Comparison of ENCODE assay signal across 23 cellular contexts in the genomic region with DNA sequence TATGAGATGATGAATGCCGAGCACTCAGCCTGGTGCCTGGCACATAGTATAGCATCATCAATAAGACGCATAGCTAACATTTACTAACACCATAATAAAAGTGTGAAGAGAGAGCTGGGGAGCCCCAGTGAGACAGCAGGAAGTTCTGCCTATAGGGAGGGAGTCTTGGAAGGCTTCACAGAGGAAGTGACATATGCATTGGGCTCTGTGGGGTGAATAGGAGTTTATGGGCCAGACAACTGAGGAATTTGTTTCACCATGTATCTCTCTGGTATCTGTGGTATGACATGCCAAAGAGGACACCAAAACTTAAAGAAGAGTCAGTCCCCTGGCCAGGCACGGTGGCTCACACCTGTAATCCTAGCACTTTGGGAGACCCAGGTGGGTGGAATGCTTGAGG.
A peak's percentile ranks its signal among the peaks of the same experiment; 100 is the strongest.
DNase-seq lines count a peak whose midpoint lies in the region; ATAC-seq, FAIRE-seq and TF ChIP-seq lines count a peak whose summit lies in the region.
"Had no signal": no experiment of that assay in that cellular context is flagged by ENCODE, and none has a peak within 500 bp of the region (broad histone marks: within the 10 kb centered on the region; RNA-seq: fewer than 3 reads in every experiment).

No MANE protein-coding gene starts in this region.

- TF ChIP-seq RAD21 in SK-N-SH (IDR thresholded peaks at IDR 0.05; ENCODE audit: low read length), result no peak
- TF ChIP-seq RAD21 in K562 (CRISPR knock-in tag; conservative IDR thresholded peaks at IDR 0.05 in 1 of 2, IDR thresholded peaks at IDR 0.05 in 1 of 2), result no peak

- H4K20me1 ChIP-seq in SK-N-SH (ENCODE audit: insufficient read depth), result peaks cover 3% of the 10 kb centered on the region; the same call in 1 of the 2 replicates
- 0 out of 2 replicates have a peak, but pooled peaks cover 7% of the 10 kb centered on the region for H4K20me1 ChIP-seq in K562 (replicated peaks; ENCODE audit: control insufficient read depth, insufficient read depth, low read length)
- H4K20me1 ChIP-seq in osteoblast (ENCODE audit: insufficient read depth, low read length), result peaks cover 19% of the 10 kb centered on the region

- POLR2A ChIA-PET in SK-N-SH (lab: Yijun Ruan, JAX), result no interaction called here
- POLR2A ChIA-PET in K562 (lab: Yijun Ruan, JAX), result interaction anchor here (0.5 kb wide), 1 partner anchor 9 kb away, joined by 3 read pairs; no protein-coding TSS in a partner anchor

- H3K9me2 ChIP-seq in SK-N-SH, result no peaks in the 10 kb centered on the region

- no peaks in the 10 kb centered on the region for H3K4me1 ChIP-seq in SK-N-SH (ENCODE audit: control insufficient read depth in 1 of 2, insufficient read depth in 2 of 2, low read depth in 1 of 2, low read length in 1 of 2)
- peaks cover 5 to 12% of the 10 kb centered on the region in 2 experiments; a peak in 1 of 5 replicates for H3K4me1 ChIP-seq in K562 (replicated peaks in 1 of 2; ENCODE audit: control insufficient read depth in 2 of 2, insufficient read depth in 2 of 2, low read length in 2 of 2)
- H3K4me1 ChIP-seq in osteoblast (ENCODE audit: insufficient read depth, low read length), result peaks cover 11% of the 10 kb centered on the region
- H3K4me1 ChIP-seq: A549 had no signal

- WGBS in SK-N-SH (ENCODE audit: low lambda C conversion rate), result 98% methylated on average over 3 of the region's 3 CpGs
- WGBS in K562 (ENCODE audit: insufficient coverage, low coverage, missing lambda C conversion rate), result 89% methylated on average over 3 of the region's 3 CpGs

- no peak overlapping the region for H2AFZ ChIP-seq in SK-N-SH (ENCODE audit: low read depth)
- H2AFZ ChIP-seq in K562 (ENCODE audit: low read depth, low read length), result no peak overlapping the region
- H2AFZ ChIP-seq in osteoblast (ENCODE audit: low read length), result no peak overlapping the region

- ATAC-seq in SK-N-SH treated with all-trans-retinoic acid at 6 μM for 48 hours (no peak), K562 (no peak), GM19452 (IDR thresholded peaks at IDR 0.05; ENCODE audit: unreplicated experiment) (no peak), HG02642 (IDR thresholded peaks at IDR 0.05; ENCODE audit: poor library complexity, unreplicated experiment) (no peak)
- ATAC-seq: A549; CD8-positive, alpha-beta T cell; GM12878 had no signal

- H3K27me3 ChIP-seq in SK-N-SH (ENCODE audit: insufficient read depth), result no peaks in the 10 kb centered on the region
- no peaks in the 10 kb centered on the region; a peak in 1 of 5 replicates for H3K27me3 ChIP-seq in K562 (ENCODE audit: control insufficient read depth in 2 of 2, insufficient read depth in 2 of 2, low read length in 2 of 2)
- H3K27me3 ChIP-seq in osteoblast (ENCODE audit: insufficient read depth, low read length), result no peaks in the 10 kb centered on the region
- H3K27me3 ChIP-seq: BLaER1 treated with 17β-estradiol and CSF1 and Interleukin-3, amounts not matched to agents 10 nM and 100 nM had no signal

- DNase-seq in SK-N-SH (no peak), K562 (ENCODE audit: extremely low read depth in 1 of 4, low spot score in 3 of 4) (no peak), osteoblast (ENCODE audit: insufficient read length, low spot score, missing footprints) (peak; percentile 23)
- DNase-seq: AML-193; CD4-positive, alpha-beta T cell; CD8-positive, alpha-beta T cell; DMS 273 treated with DMSO at 0.1 percent for 48 hours; DMS153; DMS53; DMS79; DND-41; EL; GDM1 had no signal

- no peak for FAIRE-seq in K562 (lab: Jason Lieb, UNC)
- FAIRE-seq: A549, GM12878, GM12892, GM18507 had no signal

- peaks cover 3% of the 10 kb centered on the region for H3F3A ChIP-seq in SK-N-SH (replicated peaks; ENCODE audit: insufficient read depth)

- H3K9ac ChIP-seq in SK-N-SH, result no peak overlapping the region
- H3K9ac ChIP-seq in K562 (ENCODE audit: insufficient read depth in 1 of 2, low read depth in 2 of 2, low read length in 2 of 2), result no peak overlapping the region
- H3K9ac ChIP-seq: BLaER1 treated with 17β-estradiol and CSF1 and Interleukin-3, amounts not matched to agents 10 nM and 100 nM had no signal

- BruUV-seq in K562 (replicated peaks; lab: Mats Ljungman, UMichigan), result no TSS peak

- TF ChIP-seq EP300 in SK-N-SH (IDR thresholded peaks at IDR 0.05; ENCODE audit: borderline replicate concordance in 1 of 2, low read depth in 1 of 2, low read length in 1 of 2), result no peak
- no peak for TF ChIP-seq EP300 in K562 (IDR thresholded peaks at IDR 0.05; ENCODE audit: low read length)

- H3K9me1 ChIP-seq in K562 (ENCODE audit: control insufficient read depth, insufficient read depth, low read length), result no peaks in the 10 kb centered on the region

- H3K4me3 ChIP-seq in SK-N-SH (ENCODE audit: low read depth in 2 of 2, low read length in 1 of 2), result no peak overlapping the region
- no peak overlapping the region for H3K4me3 ChIP-seq in K562
- H3K4me3 ChIP-seq in osteoblast (ENCODE audit: insufficient read depth, low read length), result no peak overlapping the region
- H3K4me3 ChIP-seq: A549; BLaER1 treated with 17β-estradiol and CSF1 and Interleukin-3, amounts not matched to agents 10 nM and 100 nM; GM12878 had no signal

- H3K36me3 ChIP-seq in SK-N-SH (replicated peaks in 1 of 2; ENCODE audit: control insufficient read depth in 1 of 2, insufficient read depth in 2 of 2, low read length in 1 of 2) (no peaks in the 10 kb centered on the region), K562 (ENCODE audit: control insufficient read depth, insufficient read depth, low read length) (peaks cover 13% of the 10 kb centered on the region; the same call in 2 of the 3 replicates), osteoblast (ENCODE audit: insufficient read depth, low read length) (peaks cover 5% of the 10 kb centered on the region)

- CTCF ChIA-PET in SK-N-SH (lab: Yijun Ruan, JAX) (interaction anchor here (1.0 to 4.1 kb wide), 4 partner anchors 10 to 298 kb away, joined by 3 to 33 read pairs (median 4); no protein-coding TSS in a partner anchor), K562 (lab: Yijun Ruan, JAX; ENCODE audit: low intra/inter-chr PET ratio) (no interaction called here)

- H3K9me3 ChIP-seq in SK-N-SH, result no peaks in the 10 kb centered on the region
- H3K9me3 ChIP-seq in K562 (replicated peaks; ENCODE audit: control insufficient read depth, insufficient read depth, low read depth, low read length), result no peaks in the 10 kb centered on the region
- H3K9me3 ChIP-seq in osteoblast (ENCODE audit: low read depth, low read length), result no peaks in the 10 kb centered on the region
- H3K9me3 ChIP-seq: A549 had no signal

- peaks cover 28% of the 10 kb centered on the region; the same call in 1 of the 2 replicates for H3K79me2 ChIP-seq in SK-N-SH (ENCODE audit: insufficient read depth)
- H3K79me2 ChIP-seq in K562 (ENCODE audit: control insufficient read depth, insufficient read depth, low read length), result no peaks in the 10 kb centered on the region
- peaks cover 7% of the 10 kb centered on the region for H3K79me2 ChIP-seq in osteoblast (ENCODE audit: insufficient read depth, low read length)

- no peak overlapping the region for H3K4me2 ChIP-seq in SK-N-SH
- no peak overlapping the region for H3K4me2 ChIP-seq in K562 (ENCODE audit: insufficient read depth, low read length)
- H3K4me2 ChIP-seq in osteoblast (ENCODE audit: insufficient read depth, low read length), result no peak overlapping the region
- H3K4me2 ChIP-seq: A549; BLaER1 treated with 17β-estradiol and CSF1 and Interleukin-3, amounts not matched to agents 10 nM and 100 nM had no signal

- intact Hi-C loops in K562 (cut with micrococcal nuclease), result no loop called here

- in situ Hi-C loops in K562 (cut with MboI), result no loop called here

- TF ChIP-seq CTCF in SK-N-SH (IDR thresholded peaks at IDR 0.05), result no peak
- TF ChIP-seq CTCF in K562 (IDR thresholded peaks at IDR 0.05 in 2 of 3, conservative IDR thresholded peaks at IDR 0.05 in 1 of 3; ENCODE audit: insufficient read depth in 2 of 3, low read depth in 1 of 3, low read length in 3 of 3), result no peak
- no peak for TF ChIP-seq CTCF in osteoblast (IDR thresholded peaks at IDR 0.05; ENCODE audit: extremely low read depth, low read depth, low read length)

- H3K27ac ChIP-seq in SK-N-SH (ENCODE audit: low read depth in 2 of 2, low read length in 1 of 2) (no peak overlapping the region), K562 (ENCODE audit: extremely low read depth, low read depth, low read length) (no peak overlapping the region), osteoblast (ENCODE audit: low read depth, low read length) (no peak overlapping the region)
- H3K27ac ChIP-seq: 22Rv1; A549; BLaER1 treated with 17β-estradiol and CSF1 and Interleukin-3, amounts not matched to agents 10 nM and 100 nM; C4-2B had no signal

- no peak for TF ChIP-seq POLR2A in K562 (conservative IDR thresholded peaks at IDR 0.05)

TF ChIP-seq in SK-N-SH treated with all-trans-retinoic acid at 6 μM for 48 hours, 23 proteins besides CTCF, POLR2A, EP300 and RAD21:
- no peak for TF ChIP-seq ZNF8 (CRISPR knock-in tag; IDR thresholded peaks at IDR 0.05)
- peak; percentile 98 for TF ChIP-seq ZFP3 (CRISPR knock-in tag; IDR thresholded peaks at IDR 0.05)

TF ChIP-seq in SK-N-SH, 30 proteins besides CTCF, POLR2A, EP300 and RAD21:
- no peak for TF ChIP-seq SMC3 (IDR thresholded peaks at IDR 0.05; ENCODE audit: low read depth, low read length)
- no peak for TF ChIP-seq GATA2 (CRISPR knock-in tag; IDR thresholded peaks at IDR 0.05)
TF ChIP-seq in SK-N-SH: peak in this region for 0.

TF ChIP-seq in K562, 482 proteins besides CTCF, POLR2A, EP300 and RAD21:
- TF ChIP-seq PHF8 (IDR thresholded peaks at IDR 0.05; ENCODE audit: borderline replicate concordance, low read length), result no peak
- peak; percentile 83 for TF ChIP-seq ZFP36 (IDR thresholded peaks at IDR 0.05; ENCODE audit: low read depth, low read length, partially characterized antibody)
